12 cellular contexts compared by ENCODE assay signal in the genomic region with DNA sequence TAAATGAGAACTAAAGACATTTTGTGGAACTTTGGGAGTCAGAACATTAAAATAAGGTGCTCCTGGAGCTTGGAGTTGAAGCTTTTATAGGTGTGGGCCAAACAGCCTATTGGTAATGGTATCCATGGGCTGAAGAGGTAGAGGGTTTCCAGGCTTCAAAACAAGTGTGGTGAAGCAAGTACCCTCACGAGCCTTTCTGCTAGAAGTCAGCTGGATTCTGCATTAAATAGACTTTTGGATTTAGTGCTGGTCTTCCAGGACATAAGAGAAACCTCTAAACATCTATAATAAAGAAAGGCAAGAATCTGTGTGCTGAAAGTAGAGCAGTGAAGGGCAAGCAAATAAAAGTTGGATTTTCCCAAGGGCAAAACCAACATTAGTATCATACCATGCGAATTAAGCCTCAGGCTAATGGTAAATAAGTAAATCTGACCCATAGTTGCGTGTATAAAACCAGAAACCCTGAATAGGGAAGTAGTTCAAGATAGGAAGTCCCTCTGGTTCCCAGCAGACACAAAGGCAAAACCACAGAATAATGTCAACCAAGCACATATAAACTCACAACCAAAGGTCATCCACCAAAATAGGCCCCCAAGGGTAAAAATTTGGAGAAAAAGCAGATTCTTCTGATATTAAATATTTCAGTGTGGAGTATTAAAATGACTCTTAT.
DNase-seq lines count a peak whose midpoint lies in the region; ATAC-seq and TF ChIP-seq lines count a peak whose summit lies in the region.
"Had no signal": no experiment of that assay in that cellular context is flagged by ENCODE, and none has a peak within 500 bp of the region (broad histone marks: within the 10 kb centered on the region; RNA-seq: fewer than 3 reads in every experiment).

No MANE protein-coding gene starts in this region.

- DNase-seq in NB4 (ENCODE audit: low read depth): peak; percentile 56
- DNase-seq in mucosa of descending colon: no peak
- no peak for DNase-seq in NCI-H146 (lab: John Stamatoyannopoulos, UW)
- no peak for DNase-seq in smooth muscle cell (lab: John Stamatoyannopoulos, UW; ENCODE audit: unreplicated experiment)
- DNase-seq: activated naive CD8-positive, alpha-beta T cell treated with anti-CD3 and anti-CD28 coated beads, Interleukin-2, amount 10 ng/mL, durations not matched to agents 7 days and 5 days; NCI-H1092 treated with DMSO at 0.1 percent for 48 hours; NCI-H82; T-helper 2 cell had no signal

- no peak for TF ChIP-seq EP300 in gastroesophageal sphincter (IDR thresholded peaks at IDR 0.05)

- H3K9ac ChIP-seq in smooth muscle cell (ENCODE audit: low read depth): no peak overlapping the region

- no peaks in the 10 kb centered on the region for H3K79me2 ChIP-seq in smooth muscle cell (ENCODE audit: low read depth)

- H3K9me3 ChIP-seq in mucosa of descending colon (no peaks in the 10 kb centered on the region), gastroesophageal sphincter (no peaks in the 10 kb centered on the region), smooth muscle cell (replicated peaks; ENCODE audit: low read depth) (no peaks in the 10 kb centered on the region)

- H4K20me1 ChIP-seq in smooth muscle cell (ENCODE audit: low read depth): no peaks in the 10 kb centered on the region

- H2AFZ ChIP-seq in smooth muscle cell (ENCODE audit: low read depth): no peak overlapping the region

- H3K4me1 ChIP-seq in mucosa of descending colon (ENCODE audit: low read depth) (no peaks in the 10 kb centered on the region), gastroesophageal sphincter (no peaks in the 10 kb centered on the region), smooth muscle cell (ENCODE audit: low read depth) (peaks cover 5% of the 10 kb centered on the region)

- H3F3A ChIP-seq in smooth muscle cell (ENCODE audit: low read depth): no peaks in the 10 kb centered on the region

- H3K36me3 ChIP-seq in mucosa of descending colon (ENCODE audit: low read depth) (no peaks in the 10 kb centered on the region), gastroesophageal sphincter (no peaks in the 10 kb centered on the region), smooth muscle cell (ENCODE audit: low read depth) (no peaks in the 10 kb centered on the region)

- TF ChIP-seq POLR2A in NB4 (IDR thresholded peaks at IDR 0.05; ENCODE audit: extremely low read depth, insufficient read length) (no peak), gastroesophageal sphincter (IDR thresholded peaks at IDR 0.05) (no peak)

- H3K4me2 ChIP-seq in smooth muscle cell: no peak overlapping the region

- TF ChIP-seq CTCF in NB4 (IDR thresholded peaks at IDR 0.05; ENCODE audit: low read depth, low read length) (no peak), mucosa of descending colon (IDR thresholded peaks at IDR 0.05) (no peak), gastroesophageal sphincter (IDR thresholded peaks at IDR 0.05) (no peak), smooth muscle cell (IDR thresholded peaks at IDR 0.05; ENCODE audit: borderline replicate concordance, insufficient read depth, poor library complexity, severe bottlenecking) (no peak)

- H3K27ac ChIP-seq in gastroesophageal sphincter (no peak overlapping the region), smooth muscle cell (ENCODE audit: low read depth) (no peak overlapping the region)

- H3K4me3 ChIP-seq in NB4 (ENCODE audit: low read depth, low read length) (no peak overlapping the region), mucosa of descending colon (no peak overlapping the region), gastroesophageal sphincter (no peak overlapping the region), smooth muscle cell (no peak overlapping the region)

- 85 to 96% methylated on average over 3 of the region's 3 CpGs for WGBS in gastroesophageal sphincter (ENCODE audit: low coverage in 1 of 2), 2 donors
- WGBS in smooth muscle cell (ENCODE audit: low lambda C conversion rate): 83% methylated on average over 3 of the region's 3 CpGs

- H3K27me3 ChIP-seq in gastroesophageal sphincter (no peaks in the 10 kb centered on the region), smooth muscle cell (ENCODE audit: low read depth) (peaks cover 17% of the 10 kb centered on the region)

- intact Hi-C loops in mucosa of descending colon (cut with DNase I, micrococcal nuclease): no loop called here

- ATAC-seq in GM19328 (IDR thresholded peaks at IDR 0.05; ENCODE audit: unreplicated experiment): peak; percentile 66
- ATAC-seq in HG02885 (IDR thresholded peaks at IDR 0.05; ENCODE audit: poor library complexity, unreplicated experiment): peak; percentile 67
- ATAC-seq in mucosa of descending colon: peak; percentile 36
- no peak for ATAC-seq in gastroesophageal sphincter
- no peak for ATAC-seq in HG03521 (IDR thresholded peaks at IDR 0.05; ENCODE audit: unreplicated experiment)

Comparison
In these comparisons a context has a peak if more than half of its experiments do, and no peak if none do; other contexts are left out.
1. ATAC-seq: peak in GM19328 (single experiment), HG02885 (single experiment) and mucosa of descending colon (single experiment); none in gastroesophageal sphincter (single experiment) and HG03521 (single experiment).